ENCODE assay signal across 25 cellular contexts in the genomic region with DNA sequence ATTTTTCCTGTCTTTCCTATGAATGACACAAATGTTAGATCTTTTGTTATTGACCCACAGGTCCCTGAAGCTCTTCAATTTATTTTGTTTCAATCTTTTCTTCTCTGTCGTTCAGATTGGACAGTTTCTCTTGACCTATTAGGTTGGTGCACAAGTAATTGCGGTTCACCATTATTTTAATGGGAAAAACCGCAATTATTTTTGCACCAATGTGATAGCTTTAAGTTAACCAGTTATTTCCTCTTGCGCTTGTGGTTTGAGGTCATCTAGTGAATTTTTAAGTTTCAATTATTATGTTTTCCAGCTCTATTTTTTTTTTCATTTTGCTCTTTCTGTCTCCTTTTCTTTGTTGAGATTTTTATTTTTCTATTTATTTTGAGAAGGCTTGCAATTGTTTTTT.
DNase-seq lines count a peak whose midpoint lies in the region; ATAC-seq, FAIRE-seq and TF ChIP-seq lines count a peak whose summit lies in the region.
"Had no signal": no experiment of that assay in that cellular context is flagged by ENCODE, and none has a peak within 500 bp of the region (broad histone marks: within the 10 kb centered on the region; RNA-seq: fewer than 3 reads in every experiment).

No MANE protein-coding gene starts in this region.

- in situ Hi-C loops in HepG2 (cut with HindIII; ENCODE audit: extremely low pct_ligation_motif_present, low pct_unique_long_range_greater_than_20kb): no loop called here
- in situ Hi-C loops in GM12878 (cut with MboI): no loop called here

- no peak overlapping the region for H3K4me2 ChIP-seq in HepG2 (ENCODE audit: low read depth, low read length)
- no peak overlapping the region for H3K4me2 ChIP-seq in OCI-LY3 (ENCODE audit: low read length)
- no peak overlapping the region for H3K4me2 ChIP-seq in GM12878 (ENCODE audit: control insufficient read depth, insufficient read depth)
- H3K4me2 ChIP-seq: BLaER1 had no signal

- 25% methylated on average over 4 of the region's 4 CpGs for WGBS in HepG2 (ENCODE audit: low lambda C conversion rate)
- WGBS in right lobe of liver (ENCODE audit: insufficient coverage, low coverage, low lambda C conversion rate, missing lambda C conversion rate): 85% methylated on average over 4 of the region's 4 CpGs
- WGBS in GM12878 (ENCODE audit: insufficient coverage, insufficient replicate concordance, low lambda C conversion rate, missing lambda C conversion rate): 52% methylated on average over 4 of the region's 4 CpGs
- WGBS in sigmoid colon, 2 donors: 93 to 94% methylated on average over 4 of the region's 4 CpGs

- TF ChIP-seq POLR2A in HepG2 (IDR thresholded peaks at IDR 0.05; ENCODE audit: insufficient read depth in 1 of 2, low read depth in 2 of 2, low read length in 2 of 2) (no peak), right lobe of liver (IDR thresholded peaks at IDR 0.05) (no peak), GM12878 (IDR thresholded peaks at IDR 0.05; ENCODE audit: low read depth, low read length) (no peak), sigmoid colon (IDR thresholded peaks at IDR 0.05) (no peak)

- CTCF ChIA-PET in HepG2 (lab: Yijun Ruan, JAX; ENCODE audit: low intra/inter-chr PET ratio, low total read pairs) (no interaction called here), GM12878 (lab: Yijun Ruan, JAX) (interaction anchor here (0.7 kb wide), 1 partner anchor 12 kb away, joined by 3 read pairs; no protein-coding TSS in a partner anchor)

- no peak overlapping the region for H3K27ac ChIP-seq in HepG2 (ENCODE audit: extremely low read length, insufficient read depth, low read length)
- H3K27ac ChIP-seq in right lobe of liver: no peak overlapping the region
- peak overlapping the region; percentile 89 for H3K27ac ChIP-seq in OCI-LY3 (ENCODE audit: low read length)
- H3K27ac ChIP-seq in GM12878 (ENCODE audit: control insufficient read depth, insufficient read depth): no peak overlapping the region
- no peak overlapping the region for H3K27ac ChIP-seq in sigmoid colon
- H3K27ac ChIP-seq: BLaER1 had no signal

- DNase-seq in HepG2 (ENCODE audit: low spot score): no peak
- DNase-seq in right lobe of liver: no peak
- DNase-seq in GM12878 (ENCODE audit: low read depth, low spot score): no peak
- DNase-seq in RCC 7860 (ENCODE audit: low spot score): no peak
- no peak for DNase-seq in sigmoid colon
- DNase-seq: 8988T; ACHN; BE2C; C1 segment of cervical spinal cord; CD4-positive, alpha-beta memory T cell; CD4-positive, CD25-positive, alpha-beta regulatory T cell; CD8-positive, alpha-beta memory T cell; COR-L47; DMS 273 treated with DMSO at 0.1 percent for 48 hours; DMS153; DMS53; DMS79; DND-41; EL; GDM1 had no signal

- H4K20me1 ChIP-seq in HepG2 (ENCODE audit: insufficient read depth, low read length) (no peaks in the 10 kb centered on the region), OCI-LY3 (ENCODE audit: insufficient read depth, low read length) (no peaks in the 10 kb centered on the region), GM12878 (ENCODE audit: control insufficient read depth, insufficient read depth) (no peaks in the 10 kb centered on the region)
- H4K20me1 ChIP-seq: BLaER1 had no signal

- H3K9me3 ChIP-seq in HepG2 (ENCODE audit: low read length): no peaks in the 10 kb centered on the region
- no peaks in the 10 kb centered on the region for H3K9me3 ChIP-seq in right lobe of liver
- H3K9me3 ChIP-seq in OCI-LY3 (ENCODE audit: insufficient read depth, low read length): no peaks in the 10 kb centered on the region
- no peaks in the 10 kb centered on the region for H3K9me3 ChIP-seq in GM12878 (replicated peaks; ENCODE audit: control insufficient read depth, insufficient read depth, low read length)
- H3K9me3 ChIP-seq in sigmoid colon: no peaks in the 10 kb centered on the region
- H3K9me3 ChIP-seq: BE2C, BLaER1 had no signal

- H3K4me1 ChIP-seq in HepG2 (ENCODE audit: insufficient read depth, low read length): no peaks in the 10 kb centered on the region
- H3K4me1 ChIP-seq in right lobe of liver: no peaks in the 10 kb centered on the region
- H3K4me1 ChIP-seq in OCI-LY3 (ENCODE audit: low read length): peaks cover 31% of the 10 kb centered on the region
- H3K4me1 ChIP-seq in GM12878 (ENCODE audit: control insufficient read depth, insufficient read depth, low read length): no peaks in the 10 kb centered on the region
- H3K4me1 ChIP-seq in sigmoid colon: peaks cover 0 to under 1% (median 0%) of the 10 kb centered on the region in 4 donors
- H3K4me1 ChIP-seq: BE2C, BLaER1 had no signal

- BruUV-seq in HepG2 (replicated peaks; lab: Mats Ljungman, UMichigan) (no TSS peak), GM12878 (replicated peaks; lab: Mats Ljungman, UMichigan) (no TSS peak)

- H3K79me2 ChIP-seq in HepG2 (ENCODE audit: insufficient read depth, low read length) (no peaks in the 10 kb centered on the region), OCI-LY3 (ENCODE audit: low read length) (no peaks in the 10 kb centered on the region), GM12878 (ENCODE audit: control insufficient read depth, insufficient read depth, low read length) (no peaks in the 10 kb centered on the region)

- SMC1A ChIA-PET in GM12878 (lab: Charles Lee; ENCODE audit: uncharacterized antibody, unreplicated experiment): interaction anchor here (1.1 kb wide), 1 partner anchor 48 kb away, joined by 3 read pairs; no protein-coding TSS in a partner anchor

- no peak overlapping the region for H3K9ac ChIP-seq in HepG2 (ENCODE audit: insufficient read depth, low read depth, low read length)
- no peak overlapping the region for H3K9ac ChIP-seq in OCI-LY3 (ENCODE audit: low read length)
- no peak overlapping the region for H3K9ac ChIP-seq in GM12878 (ENCODE audit: control insufficient read depth, insufficient read depth, low read length)
- H3K9ac ChIP-seq: BLaER1 had no signal

- RAD21 ChIA-PET in GM12878 (lab: Charles Lee; ENCODE audit: unreplicated experiment): no interaction called here

- POLR2A ChIA-PET in HepG2 (lab: Yijun Ruan, JAX) (no interaction called here), GM12878 (lab: Charles Lee) (no interaction called here)

- no peak for FAIRE-seq in HepG2 (lab: Jason Lieb, UNC)
- FAIRE-seq in GM12878 (lab: Jason Lieb, UNC): no peak
- FAIRE-seq in RCC 7860 (lab: Jason Lieb, UNC): no peak
- FAIRE-seq: A204.1, GM12891 had no signal

- H3K27me3 ChIP-seq in HepG2 (ENCODE audit: control insufficient read depth in 1 of 2, insufficient read depth in 2 of 2, low read length in 2 of 2) (no peaks in the 10 kb centered on the region), right lobe of liver (no peaks in the 10 kb centered on the region), OCI-LY3 (ENCODE audit: low read depth, low read length) (no peaks in the 10 kb centered on the region), GM12878 (replicated peaks in 1 of 2; ENCODE audit: control insufficient read depth in 2 of 2, insufficient read depth in 2 of 2, low read length in 1 of 2) (no peaks in the 10 kb centered on the region), sigmoid colon (no peaks in the 10 kb centered on the region)
- H3K27me3 ChIP-seq: BE2C, BLaER1 had no signal

- TF ChIP-seq EP300 in HepG2 (IDR thresholded peaks at IDR 0.05; ENCODE audit: low read depth in 2 of 2, low read length in 2 of 2): no peak
- TF ChIP-seq EP300 in HepG2 (CRISPR knock-in tag; IDR thresholded peaks at IDR 0.05; ENCODE audit: borderline replicate concordance): no peak
- TF ChIP-seq EP300 in GM12878 (IDR thresholded peaks at IDR 0.05; ENCODE audit: borderline replicate concordance in 1 of 2, control insufficient read depth in 1 of 2, low read depth in 2 of 2, low read length in 2 of 2): no peak
- no peak for TF ChIP-seq EP300 in sigmoid colon (IDR thresholded peaks at IDR 0.05)

- intact Hi-C loops in HepG2 (cut with micrococcal nuclease; ENCODE audit: unreplicated experiment): no loop called here
- intact Hi-C loops in right lobe of liver (cut with DNase I): no loop called here
- intact Hi-C loops in GM12878 (cut with micrococcal nuclease; ENCODE audit: unreplicated experiment): no loop called here
- intact Hi-C loops in sigmoid colon (cut with DNase I): no loop called here

- no peak for TF ChIP-seq RAD21 in HepG2 (CRISPR knock-in tag; IDR thresholded peaks at IDR 0.05)
- TF ChIP-seq RAD21 in GM12878 (IDR thresholded peaks at IDR 0.05; ENCODE audit: insufficient read depth, low read depth, low read length): no peak

- ATAC-seq in HepG2 (no peak), right lobe of liver (no peak), GM12878 (no peak), GM18511 (IDR thresholded peaks at IDR 0.05; ENCODE audit: unreplicated experiment) (no peak)

- no peak overlapping the region for H3K4me3 ChIP-seq in HepG2 (replicated peaks in 1 of 3; ENCODE audit: insufficient read depth in 1 of 3, low read depth in 2 of 3, low read length in 3 of 3)
- no peak overlapping the region for H3K4me3 ChIP-seq in right lobe of liver
- H3K4me3 ChIP-seq in OCI-LY3 (ENCODE audit: low read length): no peak overlapping the region
- H3K4me3 ChIP-seq in GM12878: no peak overlapping the region
- H3K4me3 ChIP-seq in sigmoid colon: no peak overlapping the region
- H3K4me3 ChIP-seq: BLaER1 had no signal

- H2AFZ ChIP-seq in HepG2 (ENCODE audit: low read length): no peak overlapping the region
- no peak overlapping the region for H2AFZ ChIP-seq in OCI-LY3 (ENCODE audit: low read depth, low read length)
- H2AFZ ChIP-seq in GM12878 (ENCODE audit: control insufficient read depth, low read depth, low read length): no peak overlapping the region

- H3K36me3 ChIP-seq in HepG2 (replicated peaks in 1 of 2; ENCODE audit: control insufficient read depth in 1 of 2, insufficient read depth in 2 of 2, low read length in 2 of 2): no peaks in the 10 kb centered on the region
- no peaks in the 10 kb centered on the region for H3K36me3 ChIP-seq in right lobe of liver
- no peaks in the 10 kb centered on the region for H3K36me3 ChIP-seq in OCI-LY3 (replicated peaks; ENCODE audit: low read depth, low read length)
- no peaks in the 10 kb centered on the region for H3K36me3 ChIP-seq in GM12878 (ENCODE audit: control insufficient read depth in 2 of 2, insufficient read depth in 2 of 2, low read length in 1 of 2)
- no peaks in the 10 kb centered on the region for H3K36me3 ChIP-seq in sigmoid colon
- H3K36me3 ChIP-seq: BE2C, BLaER1 had no signal

- no peak for TF ChIP-seq CTCF in HepG2 (CRISPR knock-in tag; IDR thresholded peaks at IDR 0.05)
- no peak for TF ChIP-seq CTCF in right lobe of liver (IDR thresholded peaks at IDR 0.05)
- TF ChIP-seq CTCF in OCI-LY3 (IDR thresholded peaks at IDR 0.05; ENCODE audit: low read depth, low read length): no peak
- TF ChIP-seq CTCF in GM12878 (IDR thresholded peaks at IDR 0.05 in 2 of 3, conservative IDR thresholded peaks at IDR 0.05 in 1 of 3; ENCODE audit: control insufficient read depth in 2 of 3, extremely low read depth in 1 of 3, insufficient read depth in 1 of 3, low read depth in 3 of 3, low read length in 3 of 3): no peak
- TF ChIP-seq CTCF in sigmoid colon (IDR thresholded peaks at IDR 0.05): no peak

TF ChIP-seq in GM12878, 131 proteins besides CTCF, POLR2A, EP300 and RAD21 (continues in another document):
- TF ChIP-seq ESRRA (IDR thresholded peaks at IDR 0.05; ENCODE audit: low read length): no peak
- no peak for TF ChIP-seq SREBF1 (IDR thresholded peaks at IDR 0.05; ENCODE audit: low read length)
- TF ChIP-seq POU2F2 (IDR thresholded peaks at IDR 0.05; ENCODE audit: borderline replicate concordance, low read depth, low read length): no peak
